In the genomic region with DNA sequence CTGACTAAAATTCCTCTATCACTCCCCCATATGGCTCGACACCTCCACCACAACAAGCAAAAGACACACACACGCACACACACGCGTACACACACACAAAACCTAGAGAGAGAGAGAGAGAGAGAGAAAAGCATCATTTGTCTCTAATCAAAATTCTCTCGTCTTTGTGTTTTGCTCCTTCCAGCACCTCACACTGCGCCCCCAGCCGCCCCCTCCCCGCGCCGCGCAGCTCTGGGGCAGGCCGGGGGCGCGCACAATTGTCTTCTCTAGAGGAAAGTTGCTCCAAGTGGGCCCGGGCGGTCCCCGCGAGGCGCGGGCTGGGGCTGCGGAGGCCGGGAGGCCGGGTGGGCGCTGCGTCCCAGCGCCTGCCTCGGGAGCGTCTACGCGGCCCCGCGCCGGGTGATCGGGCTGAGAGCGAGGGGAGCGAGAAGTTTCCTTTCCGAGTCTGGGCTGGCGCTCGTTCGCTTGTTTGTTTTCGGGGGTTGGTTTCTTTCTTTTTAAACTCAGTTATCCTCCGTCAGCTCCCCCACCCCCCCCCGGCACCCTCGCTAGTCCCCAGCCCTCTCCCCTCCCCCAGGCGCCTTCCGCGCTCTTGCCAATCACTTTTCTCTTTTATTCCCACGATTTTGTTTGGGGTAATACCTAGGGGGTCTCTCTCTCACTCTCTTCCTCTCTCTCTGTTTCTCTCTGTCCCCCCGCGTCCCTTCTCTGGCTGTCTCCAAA, we compare ENCODE assay signal across 1 cellular context.
A peak's percentile ranks its signal among the peaks of the same experiment; 100 is the strongest.
TF ChIP-seq lines count a peak whose summit lies in the region.

No MANE protein-coding gene starts in this region.

TF ChIP-seq in K562, 482 proteins besides CTCF, POLR2A, EP300 and RAD21 (continued from another document and continues in another):
- TF ChIP-seq, protein P1, sequence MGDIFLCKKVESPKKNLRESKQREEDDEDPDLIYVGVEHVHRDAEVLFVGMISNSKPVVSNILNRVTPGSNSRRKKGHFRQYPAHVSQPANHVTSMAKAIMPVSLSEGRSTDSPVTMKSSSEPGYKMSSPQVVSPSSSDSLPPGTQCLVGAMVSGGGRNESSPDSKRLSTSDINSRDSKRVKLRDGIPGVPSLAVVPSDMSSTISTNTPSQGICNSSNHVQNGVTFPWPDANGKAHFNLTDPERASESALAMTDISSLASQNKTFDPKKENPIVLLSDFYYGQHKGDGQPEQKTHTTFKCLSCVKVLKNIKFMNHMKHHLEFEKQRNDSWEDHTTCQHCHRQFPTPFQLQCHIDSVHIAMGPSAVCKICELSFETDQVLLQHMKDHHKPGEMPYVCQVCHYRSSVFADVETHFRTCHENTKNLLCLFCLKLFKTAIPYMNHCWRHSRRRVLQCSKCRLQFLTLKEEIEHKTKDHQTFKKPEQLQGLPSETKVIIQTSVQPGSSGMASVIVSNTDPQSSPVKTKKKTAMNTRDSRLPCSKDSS (IDR thresholded peaks at IDR 0.05; ENCODE audit: low read depth, partially characterized antibody): no peak
- TF ChIP-seq, protein P2, sequence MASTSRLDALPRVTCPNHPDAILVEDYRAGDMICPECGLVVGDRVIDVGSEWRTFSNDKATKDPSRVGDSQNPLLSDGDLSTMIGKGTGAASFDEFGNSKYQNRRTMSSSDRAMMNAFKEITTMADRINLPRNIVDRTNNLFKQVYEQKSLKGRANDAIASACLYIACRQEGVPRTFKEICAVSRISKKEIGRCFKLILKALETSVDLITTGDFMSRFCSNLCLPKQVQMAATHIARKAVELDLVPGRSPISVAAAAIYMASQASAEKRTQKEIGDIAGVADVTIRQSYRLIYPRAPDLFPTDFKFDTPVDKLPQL (IDR thresholded peaks at IDR 0.05; ENCODE audit: extremely low read depth, insufficient read length): no peak
- no peak for TF ChIP-seq CTBP1 (IDR thresholded peaks at IDR 0.05; ENCODE audit: borderline replicate concordance)
- no peak for TF ChIP-seq MCM7 (IDR thresholded peaks at IDR 0.05)
- TF ChIP-seq, protein P3, sequence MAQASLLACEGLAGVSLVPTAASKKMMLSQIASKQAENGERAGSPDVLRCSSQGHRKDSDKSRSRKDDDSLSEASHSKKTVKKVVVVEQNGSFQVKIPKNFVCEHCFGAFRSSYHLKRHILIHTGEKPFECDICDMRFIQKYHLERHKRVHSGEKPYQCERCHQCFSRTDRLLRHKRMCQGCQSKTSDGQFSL (CRISPR knock-in tag; IDR thresholded peaks at IDR 0.05): no peak
- TF ChIP-seq, protein P3 (tag; IDR thresholded peaks at IDR 0.05): no peak; a peak in 1 of 4 replicates
- no peak for TF ChIP-seq POLR2AphosphoS2 (IDR thresholded peaks at IDR 0.05; ENCODE audit: low read length)
- TF ChIP-seq ZBTB1 (CRISPR knock-in tag; IDR thresholded peaks at IDR 0.05; ENCODE audit: borderline replicate concordance, low read depth): no peak
- no peak for TF ChIP-seq CHD4 (IDR thresholded peaks at IDR 0.05; ENCODE audit: insufficient read depth, insufficient replicate concordance, low read depth, low read length, poor library complexity, severe bottlenecking)
- TF ChIP-seq OTX1 (CRISPR knock-in tag; IDR thresholded peaks at IDR 0.05): no peak
- TF ChIP-seq, protein P4, sequence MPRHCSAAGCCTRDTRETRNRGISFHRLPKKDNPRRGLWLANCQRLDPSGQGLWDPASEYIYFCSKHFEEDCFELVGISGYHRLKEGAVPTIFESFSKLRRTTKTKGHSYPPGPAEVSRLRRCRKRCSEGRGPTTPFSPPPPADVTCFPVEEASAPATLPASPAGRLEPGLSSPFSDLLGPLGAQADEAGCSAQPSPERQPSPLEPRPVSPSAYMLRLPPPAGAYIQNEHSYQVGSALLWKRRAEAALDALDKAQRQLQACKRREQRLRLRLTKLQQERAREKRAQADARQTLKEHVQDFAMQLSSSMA (CRISPR knock-in tag; IDR thresholded peaks at IDR 0.05): no peak
- TF ChIP-seq MBD2 (IDR thresholded peaks at IDR 0.05; ENCODE audit: borderline replicate concordance, low read depth): no peak
- no peak for TF ChIP-seq NFRKB (IDR thresholded peaks at IDR 0.05; ENCODE audit: low read depth)
- no peak for TF ChIP-seq NBN (IDR thresholded peaks at IDR 0.05; ENCODE audit: low read depth)
- TF ChIP-seq CBFA2T2 (conservative IDR thresholded peaks at IDR 0.05): no peak
- no peak for TF ChIP-seq ZNF146 (CRISPR knock-in tag; IDR thresholded peaks at IDR 0.05; ENCODE audit: unreplicated experiment)
- TF ChIP-seq SNIP1 (IDR thresholded peaks at IDR 0.05; ENCODE audit: low read depth): no peak
- TF ChIP-seq RCOR1 (IDR thresholded peaks at IDR 0.05; ENCODE audit: borderline replicate concordance in 1 of 2, low read depth in 2 of 2, low read length in 2 of 2): no peak
- TF ChIP-seq, protein P5, sequence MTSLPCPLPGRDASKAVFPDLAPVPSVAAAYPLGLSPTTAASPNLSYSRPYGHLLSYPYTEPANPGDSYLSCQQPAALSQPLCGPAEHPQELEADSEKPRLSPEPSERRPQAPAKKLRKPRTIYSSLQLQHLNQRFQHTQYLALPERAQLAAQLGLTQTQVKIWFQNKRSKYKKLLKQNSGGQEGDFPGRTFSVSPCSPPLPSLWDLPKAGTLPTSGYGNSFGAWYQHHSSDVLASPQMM (CRISPR knock-in tag; IDR thresholded peaks at IDR 0.05): no peak
- no peak for TF ChIP-seq NR2C1 (IDR thresholded peaks at IDR 0.05)
- TF ChIP-seq NR2C1 (tag; IDR thresholded peaks at IDR 0.05): no peak
- TF ChIP-seq NR1H2 (CRISPR knock-in tag; IDR thresholded peaks at IDR 0.05): no peak
- no peak for TF ChIP-seq CREM (IDR thresholded peaks at IDR 0.05; ENCODE audit: low read depth)
- TF ChIP-seq NFYB (IDR thresholded peaks at IDR 0.05; ENCODE audit: extremely low read depth, insufficient read length): no peak
- no peak for TF ChIP-seq ZBTB17 (CRISPR knock-in tag; IDR thresholded peaks at IDR 0.05)
- no peak for TF ChIP-seq NCOA4 (IDR thresholded peaks at IDR 0.05; ENCODE audit: partially characterized antibody)
- TF ChIP-seq ZFX (CRISPR knock-in tag; IDR thresholded peaks at IDR 0.05): peak; percentile 36; the same call in 1 of the 2 replicates
- no peak for TF ChIP-seq DPF2 (IDR thresholded peaks at IDR 0.05)
- TF ChIP-seq ZNF668 (CRISPR knock-in tag; IDR thresholded peaks at IDR 0.05): no peak
- TF ChIP-seq FOXK2 (conservative IDR thresholded peaks at IDR 0.05 in 1 of 2, IDR thresholded peaks at IDR 0.05 in 1 of 2; ENCODE audit: low read depth in 2 of 2): peak; percentile 34 to 47; a peak in 1 of 4 replicates
- TF ChIP-seq, protein P6, sequence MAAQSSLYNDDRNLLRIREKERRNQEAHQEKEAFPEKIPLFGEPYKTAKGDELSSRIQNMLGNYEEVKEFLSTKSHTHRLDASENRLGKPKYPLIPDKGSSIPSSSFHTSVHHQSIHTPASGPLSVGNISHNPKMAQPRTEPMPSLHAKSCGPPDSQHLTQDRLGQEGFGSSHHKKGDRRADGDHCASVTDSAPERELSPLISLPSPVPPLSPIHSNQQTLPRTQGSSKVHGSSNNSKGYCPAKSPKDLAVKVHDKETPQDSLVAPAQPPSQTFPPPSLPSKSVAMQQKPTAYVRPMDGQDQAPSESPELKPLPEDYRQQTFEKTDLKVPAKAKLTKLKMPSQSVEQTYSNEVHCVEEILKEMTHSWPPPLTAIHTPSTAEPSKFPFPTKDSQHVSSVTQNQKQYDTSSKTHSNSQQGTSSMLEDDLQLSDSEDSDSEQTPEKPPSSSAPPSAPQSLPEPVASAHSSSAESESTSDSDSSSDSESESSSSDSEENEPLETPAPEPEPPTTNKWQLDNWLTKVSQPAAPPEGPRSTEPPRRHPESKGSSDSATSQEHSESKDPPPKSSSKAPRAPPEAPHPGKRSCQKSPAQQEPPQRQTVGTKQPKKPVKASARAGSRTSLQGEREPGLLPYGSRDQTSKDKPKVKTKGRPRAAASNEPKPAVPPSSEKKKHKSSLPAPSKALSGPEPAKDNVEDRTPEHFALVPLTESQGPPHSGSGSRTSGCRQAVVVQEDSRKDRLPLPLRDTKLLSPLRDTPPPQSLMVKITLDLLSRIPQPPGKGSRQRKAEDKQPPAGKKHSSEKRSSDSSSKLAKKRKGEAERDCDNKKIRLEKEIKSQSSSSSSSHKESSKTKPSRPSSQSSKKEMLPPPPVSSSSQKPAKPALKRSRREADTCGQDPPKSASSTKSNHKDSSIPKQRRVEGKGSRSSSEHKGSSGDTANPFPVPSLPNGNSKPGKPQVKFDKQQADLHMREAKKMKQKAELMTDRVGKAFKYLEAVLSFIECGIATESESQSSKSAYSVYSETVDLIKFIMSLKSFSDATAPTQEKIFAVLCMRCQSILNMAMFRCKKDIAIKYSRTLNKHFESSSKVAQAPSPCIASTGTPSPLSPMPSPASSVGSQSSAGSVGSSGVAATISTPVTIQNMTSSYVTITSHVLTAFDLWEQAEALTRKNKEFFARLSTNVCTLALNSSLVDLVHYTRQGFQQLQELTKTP (IDR thresholded peaks at IDR 0.05; ENCODE audit: low read depth in 1 of 2, partially characterized antibody in 2 of 2): peak in 1 of 2 experiments; percentile 64
- TF ChIP-seq YBX1 (IDR thresholded peaks at IDR 0.05): no peak
- TF ChIP-seq, protein P7, sequence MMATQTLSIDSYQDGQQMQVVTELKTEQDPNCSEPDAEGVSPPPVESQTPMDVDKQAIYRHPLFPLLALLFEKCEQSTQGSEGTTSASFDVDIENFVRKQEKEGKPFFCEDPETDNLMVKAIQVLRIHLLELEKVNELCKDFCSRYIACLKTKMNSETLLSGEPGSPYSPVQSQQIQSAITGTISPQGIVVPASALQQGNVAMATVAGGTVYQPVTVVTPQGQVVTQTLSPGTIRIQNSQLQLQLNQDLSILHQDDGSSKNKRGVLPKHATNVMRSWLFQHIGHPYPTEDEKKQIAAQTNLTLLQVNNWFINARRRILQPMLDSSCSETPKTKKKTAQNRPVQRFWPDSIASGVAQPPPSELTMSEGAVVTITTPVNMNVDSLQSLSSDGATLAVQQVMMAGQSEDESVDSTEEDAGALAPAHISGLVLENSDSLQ (IDR thresholded peaks at IDR 0.05): 0 out of 2 replicates have a peak, but pooled peaks have one; percentile 8
- TF ChIP-seq RB1 (IDR thresholded peaks at IDR 0.05; ENCODE audit: low read depth): 0 out of 2 replicates have a peak, but pooled peaks have one; percentile 34
- no peak for TF ChIP-seq ZEB2 (IDR thresholded peaks at IDR 0.05)
- TF ChIP-seq, protein P8, sequence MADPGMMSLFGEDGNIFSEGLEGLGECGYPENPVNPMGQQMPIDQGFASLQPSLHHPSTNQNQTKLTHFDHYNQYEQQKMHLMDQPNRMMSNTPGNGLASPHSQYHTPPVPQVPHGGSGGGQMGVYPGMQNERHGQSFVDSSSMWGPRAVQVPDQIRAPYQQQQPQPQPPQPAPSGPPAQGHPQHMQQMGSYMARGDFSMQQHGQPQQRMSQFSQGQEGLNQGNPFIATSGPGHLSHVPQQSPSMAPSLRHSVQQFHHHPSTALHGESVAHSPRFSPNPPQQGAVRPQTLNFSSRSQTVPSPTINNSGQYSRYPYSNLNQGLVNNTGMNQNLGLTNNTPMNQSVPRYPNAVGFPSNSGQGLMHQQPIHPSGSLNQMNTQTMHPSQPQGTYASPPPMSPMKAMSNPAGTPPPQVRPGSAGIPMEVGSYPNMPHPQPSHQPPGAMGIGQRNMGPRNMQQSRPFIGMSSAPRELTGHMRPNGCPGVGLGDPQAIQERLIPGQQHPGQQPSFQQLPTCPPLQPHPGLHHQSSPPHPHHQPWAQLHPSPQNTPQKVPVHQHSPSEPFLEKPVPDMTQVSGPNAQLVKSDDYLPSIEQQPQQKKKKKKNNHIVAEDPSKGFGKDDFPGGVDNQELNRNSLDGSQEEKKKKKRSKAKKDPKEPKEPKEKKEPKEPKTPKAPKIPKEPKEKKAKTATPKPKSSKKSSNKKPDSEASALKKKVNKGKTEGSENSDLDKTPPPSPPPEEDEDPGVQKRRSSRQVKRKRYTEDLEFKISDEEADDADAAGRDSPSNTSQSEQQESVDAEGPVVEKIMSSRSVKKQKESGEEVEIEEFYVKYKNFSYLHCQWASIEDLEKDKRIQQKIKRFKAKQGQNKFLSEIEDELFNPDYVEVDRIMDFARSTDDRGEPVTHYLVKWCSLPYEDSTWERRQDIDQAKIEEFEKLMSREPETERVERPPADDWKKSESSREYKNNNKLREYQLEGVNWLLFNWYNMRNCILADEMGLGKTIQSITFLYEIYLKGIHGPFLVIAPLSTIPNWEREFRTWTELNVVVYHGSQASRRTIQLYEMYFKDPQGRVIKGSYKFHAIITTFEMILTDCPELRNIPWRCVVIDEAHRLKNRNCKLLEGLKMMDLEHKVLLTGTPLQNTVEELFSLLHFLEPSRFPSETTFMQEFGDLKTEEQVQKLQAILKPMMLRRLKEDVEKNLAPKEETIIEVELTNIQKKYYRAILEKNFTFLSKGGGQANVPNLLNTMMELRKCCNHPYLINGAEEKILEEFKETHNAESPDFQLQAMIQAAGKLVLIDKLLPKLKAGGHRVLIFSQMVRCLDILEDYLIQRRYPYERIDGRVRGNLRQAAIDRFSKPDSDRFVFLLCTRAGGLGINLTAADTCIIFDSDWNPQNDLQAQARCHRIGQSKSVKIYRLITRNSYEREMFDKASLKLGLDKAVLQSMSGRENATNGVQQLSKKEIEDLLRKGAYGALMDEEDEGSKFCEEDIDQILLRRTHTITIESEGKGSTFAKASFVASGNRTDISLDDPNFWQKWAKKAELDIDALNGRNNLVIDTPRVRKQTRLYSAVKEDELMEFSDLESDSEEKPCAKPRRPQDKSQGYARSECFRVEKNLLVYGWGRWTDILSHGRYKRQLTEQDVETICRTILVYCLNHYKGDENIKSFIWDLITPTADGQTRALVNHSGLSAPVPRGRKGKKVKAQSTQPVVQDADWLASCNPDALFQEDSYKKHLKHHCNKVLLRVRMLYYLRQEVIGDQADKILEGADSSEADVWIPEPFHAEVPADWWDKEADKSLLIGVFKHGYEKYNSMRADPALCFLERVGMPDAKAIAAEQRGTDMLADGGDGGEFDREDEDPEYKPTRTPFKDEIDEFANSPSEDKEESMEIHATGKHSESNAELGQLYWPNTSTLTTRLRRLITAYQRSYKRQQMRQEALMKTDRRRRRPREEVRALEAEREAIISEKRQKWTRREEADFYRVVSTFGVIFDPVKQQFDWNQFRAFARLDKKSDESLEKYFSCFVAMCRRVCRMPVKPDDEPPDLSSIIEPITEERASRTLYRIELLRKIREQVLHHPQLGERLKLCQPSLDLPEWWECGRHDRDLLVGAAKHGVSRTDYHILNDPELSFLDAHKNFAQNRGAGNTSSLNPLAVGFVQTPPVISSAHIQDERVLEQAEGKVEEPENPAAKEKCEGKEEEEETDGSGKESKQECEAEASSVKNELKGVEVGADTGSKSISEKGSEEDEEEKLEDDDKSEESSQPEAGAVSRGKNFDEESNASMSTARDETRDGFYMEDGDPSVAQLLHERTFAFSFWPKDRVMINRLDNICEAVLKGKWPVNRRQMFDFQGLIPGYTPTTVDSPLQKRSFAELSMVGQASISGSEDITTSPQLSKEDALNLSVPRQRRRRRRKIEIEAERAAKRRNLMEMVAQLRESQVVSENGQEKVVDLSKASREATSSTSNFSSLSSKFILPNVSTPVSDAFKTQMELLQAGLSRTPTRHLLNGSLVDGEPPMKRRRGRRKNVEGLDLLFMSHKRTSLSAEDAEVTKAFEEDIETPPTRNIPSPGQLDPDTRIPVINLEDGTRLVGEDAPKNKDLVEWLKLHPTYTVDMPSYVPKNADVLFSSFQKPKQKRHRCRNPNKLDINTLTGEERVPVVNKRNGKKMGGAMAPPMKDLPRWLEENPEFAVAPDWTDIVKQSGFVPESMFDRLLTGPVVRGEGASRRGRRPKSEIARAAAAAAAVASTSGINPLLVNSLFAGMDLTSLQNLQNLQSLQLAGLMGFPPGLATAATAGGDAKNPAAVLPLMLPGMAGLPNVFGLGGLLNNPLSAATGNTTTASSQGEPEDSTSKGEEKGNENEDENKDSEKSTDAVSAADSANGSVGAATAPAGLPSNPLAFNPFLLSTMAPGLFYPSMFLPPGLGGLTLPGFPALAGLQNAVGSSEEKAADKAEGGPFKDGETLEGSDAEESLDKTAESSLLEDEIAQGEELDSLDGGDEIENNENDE (IDR thresholded peaks at IDR 0.05; ENCODE audit: low read depth, low read length): no peak
- TF ChIP-seq CREBBP (IDR thresholded peaks at IDR 0.05; ENCODE audit: low read depth, low read length): no peak
